ENCODE assay signal across 8 cellular contexts in the genomic region with DNA sequence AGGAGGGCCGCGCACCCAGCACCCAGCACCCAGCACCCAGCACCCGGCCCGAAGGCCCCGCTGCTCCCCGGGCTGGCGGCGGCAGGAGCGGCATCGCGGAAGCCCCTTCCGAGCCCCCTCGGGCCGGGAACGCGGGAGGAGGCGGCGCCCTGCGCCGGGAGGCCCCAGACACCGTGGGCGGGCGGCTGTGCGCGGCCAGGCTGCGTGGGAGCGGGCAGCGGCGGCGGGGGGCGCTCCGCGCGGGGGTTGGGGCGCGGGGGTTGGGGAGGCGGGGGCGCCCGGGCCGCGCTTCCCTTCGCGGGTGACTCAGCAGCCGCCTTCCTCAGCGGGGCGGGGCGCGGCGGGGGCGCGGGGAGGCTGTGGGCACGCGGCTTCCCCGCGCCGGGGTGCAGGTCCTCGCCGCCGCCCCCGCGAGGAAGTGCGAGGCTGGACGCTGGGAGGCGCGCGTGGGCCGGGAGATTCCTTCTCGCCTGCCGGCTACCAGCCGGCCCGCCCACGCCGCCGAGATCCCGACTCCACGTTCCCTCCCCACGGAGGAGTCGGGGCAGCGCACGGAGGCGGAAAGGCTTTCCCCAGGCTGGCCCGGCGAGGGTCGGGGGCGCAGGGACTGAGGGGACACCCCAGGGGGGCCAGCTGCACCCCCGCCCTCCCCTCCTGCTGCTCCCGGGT.
DNase-seq lines count a peak whose midpoint lies in the region; TF ChIP-seq lines count a peak whose summit lies in the region.
"Not testable (repeated sequence)": the region's sequence is repeated elsewhere in the genome, so short reads cannot be mapped to it uniquely, and the experiment has no call there.

No MANE protein-coding gene starts in this region.

- intact Hi-C loops in posterior cingulate gyrus (cut with DNase I), result not testable (repeated sequence)

- DNase-seq in CMK (ENCODE audit: low read depth), result peak; percentile 36
- DNase-seq in HUDEP-2 (lab: John Stamatoyannopoulos, UW; ENCODE audit: unreplicated experiment in 76 of 76), result peak in 62 of 76 experiments; percentile 8 to 83 (median 60)
- DNase-seq in activated naive CD4-positive, alpha-beta T cell treated with anti-CD3 and anti-CD28 coated beads, Interleukin-2, amount 50 U/mL, for 16 hours, result peak; percentile 64
- peak; percentile 26 for DNase-seq in fibroblast of pulmonary artery (ENCODE audit: low read depth)
- peak; percentile 65 for DNase-seq in left kidney (ENCODE audit: low read depth, low spot score)
- peak; percentile 49 to 96 (median 65) for DNase-seq in posterior cingulate gyrus
- peak; percentile 42 for DNase-seq in stimulated activated naive CD4-positive, alpha-beta T cell treated with Interleukin-2 at 50 U/mL for 16 hours (lab: John Stamatoyannopoulos, UW)

- not testable (repeated sequence) for H3K27ac ChIP-seq in VCaP

- not testable (repeated sequence) for H3K4me3 ChIP-seq in fibroblast of pulmonary artery (replicated peaks; ENCODE audit: low read depth, low read length)

- TF ChIP-seq CTCF in VCaP (conservative IDR thresholded peaks at IDR 0.05), result peak; percentile 50
- not testable (repeated sequence) for TF ChIP-seq CTCF in fibroblast of pulmonary artery (IDR thresholded peaks at IDR 0.05; ENCODE audit: low read length, missing control alignments)
